In genomic region chr12:52351196-52352059, GRCh38 we compare ENCODE assay signal across 12 cellular contexts. TPM values are rescaled to one million over a fixed set of nuclear protein-coding genes. Genes with fewer than 3 reads are reported as not detected.
DNase-seq lines count a peak whose midpoint lies in the region; ATAC-seq and TF ChIP-seq lines count a peak whose summit lies in the region.
"Had no signal": no experiment of that assay in that cellular context is flagged by ENCODE, and none has a peak within 500 bp of the region (broad histone marks: within the 10 kb centered on the region; RNA-seq: fewer than 3 reads in every experiment).

No MANE protein-coding gene starts in this region.

- TF ChIP-seq POLR2A in upper lobe of left lung (IDR thresholded peaks at IDR 0.05), result no peak

- H4K20me1 ChIP-seq in BLaER1 treated with 17β-estradiol and CSF1 and Interleukin-3, amounts not matched to agents 10 nM and 100 nM, result no peaks in the 10 kb centered on the region
- H4K20me1 ChIP-seq in PC-3 (ENCODE audit: low read length), result no peaks in the 10 kb centered on the region

- CTCF ChIA-PET in PC-3 (lab: Charles Lee), result no interaction called here

- no peaks in the 10 kb centered on the region for H3F3A ChIP-seq in PC-3 (ENCODE audit: low read length, unreplicated experiment)

- H3K4me1 ChIP-seq in BLaER1 treated with 17β-estradiol and CSF1 and Interleukin-3, amounts not matched to agents 10 nM and 100 nM, result peaks cover 19 to 62% (median 41%) of the 10 kb centered on the region in 10 experiments
- H3K4me1 ChIP-seq in PC-3 (ENCODE audit: insufficient read depth, low read length), result peaks cover 12% of the 10 kb centered on the region
- peaks cover 51% of the 10 kb centered on the region for H3K4me1 ChIP-seq in SJCRH30
- H3K4me1 ChIP-seq in upper lobe of left lung, result peaks cover 3 to 10% (median 6%) of the 10 kb centered on the region in 4 donors
- H3K4me1 ChIP-seq: colonic mucosa had no signal

- no TSS peak for BruUV-seq in PC-3 (replicated peaks; lab: Mats Ljungman, UMichigan)

- 0 out of 22 replicates have a peak, but pooled peaks cover 0 to 4% (median 0%) of the 10 kb centered on the region in 11 experiments for H3K9me3 ChIP-seq in BLaER1 treated with 17β-estradiol and CSF1 and Interleukin-3, amounts not matched to agents 10 nM and 100 nM (replicated peaks in 1 of 11)
- H3K9me3 ChIP-seq in WERI-Rb-1 (ENCODE audit: severe bottlenecking) (no peaks in the 10 kb centered on the region), PC-3 (ENCODE audit: low read length) (no peaks in the 10 kb centered on the region), SJCRH30 (replicated peaks) (no peaks in the 10 kb centered on the region), upper lobe of left lung (no peaks in the 10 kb centered on the region)
- H3K9me3 ChIP-seq: colonic mucosa had no signal

- TF ChIP-seq CTCF in WERI-Rb-1 (IDR thresholded peaks at IDR 0.05; ENCODE audit: low read depth, low read length) (no peak), PC-3 (conservative IDR thresholded peaks at IDR 0.05; ENCODE audit: low read depth, low read length) (no peak), upper lobe of left lung (IDR thresholded peaks at IDR 0.05) (no peak)

- no peak for TF ChIP-seq EP300 in upper lobe of left lung (IDR thresholded peaks at IDR 0.05)

- intact Hi-C loops in PC-3 (cut with micrococcal nuclease), result no loop called here

- DNase-seq in WERI-Rb-1 (peak; percentile 36), amygdala (lab: John Stamatoyannopoulos, UW) (peak in 45 of 56 donors; percentile 6 to 80 (median 39)), PC-3 (no peak), SJCRH30 (no peak), KBM-7 (no peak), upper lobe of left lung (no peak)
- peak; percentile 65 for DNase-seq in natural killer cell treated with Interleukin-12 subunit alpha and Interleukin-12 subunit beta and Interleukin-15 and Interleukin-18, amount 100 ng/mL, for 72 hours (ENCODE audit: low spot score)
- DNase-seq: colonic mucosa had no signal

- POLR2A ChIA-PET in PC-3 (lab: Charles Lee; ENCODE audit: unreplicated experiment), result no interaction called here

- H3K27me3 ChIP-seq in BLaER1 treated with 17β-estradiol and CSF1 and Interleukin-3, amounts not matched to agents 10 nM and 100 nM, result no peaks in the 10 kb centered on the region
- peaks cover 8% of the 10 kb centered on the region for H3K27me3 ChIP-seq in WERI-Rb-1 (ENCODE audit: insufficient read depth, low read depth, severe bottlenecking)
- H3K27me3 ChIP-seq in PC-3 (ENCODE audit: low read length), result no peaks in the 10 kb centered on the region
- no peaks in the 10 kb centered on the region for H3K27me3 ChIP-seq in SJCRH30
- H3K27me3 ChIP-seq in upper lobe of left lung, result no peaks in the 10 kb centered on the region
- H3K27me3 ChIP-seq: colonic mucosa had no signal

- peak overlapping the region; percentile 45 to 74 (median 67) for H3K4me2 ChIP-seq in BLaER1 treated with 17β-estradiol and CSF1 and Interleukin-3, amounts not matched to agents 10 nM and 100 nM
- no peak overlapping the region for H3K4me2 ChIP-seq in PC-3 (ENCODE audit: low read length)

- peak overlapping the region; percentile 69 for H3K4me3 Mint-ChIP-seq in natural killer cell treated with Interleukin-12 subunit alpha and Interleukin-12 subunit beta and Interleukin-15 and Interleukin-18, amount 100 ng/mL, for 72 hours

- peaks cover 21 to 25% of the 10 kb centered on the region in 2 donors for H3K4me1 Mint-ChIP-seq in natural killer cell treated with Interleukin-12 subunit alpha and Interleukin-12 subunit beta and Interleukin-15 and Interleukin-18, amount 100 ng/mL, for 72 hours (ENCODE audit: low read depth in 2 of 2)

- H3K79me2 ChIP-seq in PC-3 (ENCODE audit: low read length), result no peaks in the 10 kb centered on the region

- H3K4me3 ChIP-seq in BLaER1 treated with 17β-estradiol and CSF1 and Interleukin-3, amounts not matched to agents 10 nM and 100 nM, result no peak overlapping the region
- H3K4me3 ChIP-seq in WERI-Rb-1 (ENCODE audit: low read depth, low read length) (no peak overlapping the region), PC-3 (ENCODE audit: low read length) (no peak overlapping the region), SJCRH30 (no peak overlapping the region), upper lobe of left lung (no peak overlapping the region)
- H3K4me3 ChIP-seq: colonic mucosa, K562, skin epidermis had no signal

- in situ Hi-C loops in KBM-7 (cut with MboI; ENCODE audit: low pct_unique_long_range_greater_than_20kb, low sequenced_read_pairs), result no loop called here

- WGBS in upper lobe of left lung, 2 donors, result 25 to 28% methylated on average over 6 to 9 of the region's 9 CpGs

- no peaks in the 10 kb centered on the region for H3K36me3 ChIP-seq in BLaER1 treated with 17β-estradiol and CSF1 and Interleukin-3, amounts not matched to agents 10 nM and 100 nM
- H3K36me3 ChIP-seq in WERI-Rb-1, result no peaks in the 10 kb centered on the region
- H3K36me3 ChIP-seq in PC-3 (ENCODE audit: low read depth, low read length), result no peaks in the 10 kb centered on the region
- no peaks in the 10 kb centered on the region for H3K36me3 ChIP-seq in SJCRH30
- H3K36me3 ChIP-seq in upper lobe of left lung, result no peaks in the 10 kb centered on the region
- H3K36me3 ChIP-seq: colonic mucosa had no signal

- peak overlapping the region in 1 of 2 donors; percentile 25 for H3K27ac Mint-ChIP-seq in natural killer cell treated with Interleukin-12 subunit alpha and Interleukin-12 subunit beta and Interleukin-15 and Interleukin-18, amount 100 ng/mL, for 72 hours

- no peaks in the 10 kb centered on the region for H3K36me3 Mint-ChIP-seq in natural killer cell treated with Interleukin-12 subunit alpha and Interleukin-12 subunit beta and Interleukin-15 and Interleukin-18, amount 100 ng/mL, for 72 hours

- no peaks in the 10 kb centered on the region for H3K9me2 ChIP-seq in PC-3 (replicated peaks; ENCODE audit: low read length)

- H3K27ac ChIP-seq in BLaER1 treated with 17β-estradiol and CSF1 and Interleukin-3, amounts not matched to agents 10 nM and 100 nM, result peak overlapping the region in 5 of 11 experiments; percentile 4 to 47 (median 32); a peak in 7 of 22 replicates
- H3K27ac ChIP-seq in WERI-Rb-1 (no peak overlapping the region), PC-3 (ENCODE audit: low read length) (no peak overlapping the region), SJCRH30 (no peak overlapping the region), upper lobe of left lung (no peak overlapping the region)
- H3K27ac ChIP-seq: colonic mucosa had no signal

- peaks cover 27 to 28% of the 10 kb centered on the region in 2 donors for H3K27me3 Mint-ChIP-seq in natural killer cell treated with Interleukin-12 subunit alpha and Interleukin-12 subunit beta and Interleukin-15 and Interleukin-18, amount 100 ng/mL, for 72 hours

- no peaks in the 10 kb centered on the region for H3K9me3 Mint-ChIP-seq in natural killer cell treated with Interleukin-12 subunit alpha and Interleukin-12 subunit beta and Interleukin-15 and Interleukin-18, amount 100 ng/mL, for 72 hours

- peak; percentile 83 to 93 for ATAC-seq in natural killer cell treated with Interleukin-12 subunit alpha and Interleukin-12 subunit beta and Interleukin-15 and Interleukin-18, amount 100 ng/mL, for 72 hours
- no peak for ATAC-seq in PC-3
- no peak for ATAC-seq in upper lobe of left lung (ENCODE audit: low FRiP score in 2 of 2)
- ATAC-seq: K562 had no signal

- H2AFZ ChIP-seq in PC-3 (ENCODE audit: low read length), result no peak overlapping the region

- no peak overlapping the region for H3K9ac ChIP-seq in BLaER1 treated with 17β-estradiol and CSF1 and Interleukin-3, amounts not matched to agents 10 nM and 100 nM
- H3K9ac ChIP-seq in PC-3 (ENCODE audit: low read length), result no peak overlapping the region

RNA-seq across cellular contexts. Expression of gene KRT85, which starts 15.9 kb away (rescaled TPM):
- not detected for total RNA-seq in natural killer cell treated with Interleukin-12 subunit alpha and Interleukin-12 subunit beta and Interleukin-15 and Interleukin-18, amount 100 ng/mL, for 72 hours
- total RNA-seq in PC-3 (2014; rRNA removed) (not detected in 2 replicates), upper lobe of left lung (not detected)
- total RNA-seq in SJCRH30 (2014; rRNA removed; shearing (Covaris generic)), result not detected in 2 replicates
- total RNA-seq: colonic mucosa, K562, SK-MEL-5 had no signal

RNA-seq across cellular contexts. Expression of gene KRT83, which starts 30.2 kb away (rescaled TPM):
- total RNA-seq in natural killer cell treated with Interleukin-12 subunit alpha and Interleukin-12 subunit beta and Interleukin-15 and Interleukin-18, amount 100 ng/mL, for 72 hours, result not detected
- total RNA-seq in PC-3 (2014; rRNA removed) (0.33 and 1.1 TPM in 2 replicates), upper lobe of left lung (not detected)
- total RNA-seq in SJCRH30 (2014; rRNA removed; shearing (Covaris generic)), result not detected in 2 replicates
- total RNA-seq: colonic mucosa, K562, SK-MEL-5 had no signal

RNA-seq across cellular contexts. Expression of gene KRT84, which starts 34.0 kb away (rescaled TPM):
- total RNA-seq in natural killer cell treated with Interleukin-12 subunit alpha and Interleukin-12 subunit beta and Interleukin-15 and Interleukin-18, amount 100 ng/mL, for 72 hours, result not detected
- total RNA-seq in PC-3 (2014; rRNA removed), result 0.15 TPM in 1 of 2 replicates, not detected in the other
- not detected in 2 replicates for total RNA-seq in SJCRH30 (2014; rRNA removed; shearing (Covaris generic))
- not detected for total RNA-seq in upper lobe of left lung
- total RNA-seq: colonic mucosa, K562, SK-MEL-5 had no signal

RNA-seq across cellular contexts. Expression of gene KRT82, which starts 54.7 kb away (rescaled TPM):
- total RNA-seq in natural killer cell treated with Interleukin-12 subunit alpha and Interleukin-12 subunit beta and Interleukin-15 and Interleukin-18, amount 100 ng/mL, for 72 hours, result not detected
- 0.29 TPM in 1 of 2 replicates, not detected in the other for total RNA-seq in PC-3 (2014; rRNA removed)
- not detected in 2 replicates for total RNA-seq in SJCRH30 (2014; rRNA removed; shearing (Covaris generic))
- not detected for total RNA-seq in upper lobe of left lung
- total RNA-seq: colonic mucosa, K562, SK-MEL-5 had no signal

Comparison
In these comparisons a context has a peak if more than half of its experiments do, and no peak if none do; other contexts are left out.
1. DNase-seq: peak in WERI-Rb-1 (single experiment), amygdala (45 of 56) and natural killer cell treated with Interleukin-12 subunit alpha and Interleukin-12 subunit beta and Interleukin-15 and Interleukin-18, amount 100 ng/mL, for 72 hours (single experiment); none in PC-3 (single experiment), SJCRH30 (0 of 2), KBM-7 (single experiment) and upper lobe of left lung (0 of 2).
2. ATAC-seq: peak in natural killer cell treated with Interleukin-12 subunit alpha and Interleukin-12 subunit beta and Interleukin-15 and Interleukin-18, amount 100 ng/mL, for 72 hours (2 of 2); none in PC-3 (single experiment) and upper lobe of left lung (0 of 2).